Comparison of ENCODE assay signal across 1 cellular context in the genomic region with DNA sequence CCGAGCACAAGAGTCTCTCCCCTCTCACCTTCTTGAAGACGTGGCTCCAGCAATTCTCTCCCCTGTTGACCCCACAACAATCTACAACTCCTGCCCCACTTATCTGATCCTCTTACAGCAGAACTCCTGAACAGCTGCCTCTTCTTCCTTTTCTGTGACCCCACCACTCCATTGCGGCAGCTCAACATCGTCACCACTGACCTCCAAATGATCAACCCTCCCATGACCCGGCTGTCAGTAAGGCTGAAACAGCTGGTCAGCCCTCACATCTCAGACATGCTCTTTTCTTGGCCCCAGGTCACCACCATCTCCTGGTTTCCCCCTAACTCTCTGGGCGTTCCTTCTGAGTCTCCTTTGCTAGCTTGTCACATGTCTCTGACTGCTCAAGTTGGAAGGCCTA.
TF ChIP-seq lines count a peak whose summit lies in the region.

No MANE protein-coding gene starts in this region.

TF ChIP-seq in GM23338, 12 proteins besides CTCF, POLR2A, EP300 and RAD21:
- TF ChIP-seq, protein P1, sequence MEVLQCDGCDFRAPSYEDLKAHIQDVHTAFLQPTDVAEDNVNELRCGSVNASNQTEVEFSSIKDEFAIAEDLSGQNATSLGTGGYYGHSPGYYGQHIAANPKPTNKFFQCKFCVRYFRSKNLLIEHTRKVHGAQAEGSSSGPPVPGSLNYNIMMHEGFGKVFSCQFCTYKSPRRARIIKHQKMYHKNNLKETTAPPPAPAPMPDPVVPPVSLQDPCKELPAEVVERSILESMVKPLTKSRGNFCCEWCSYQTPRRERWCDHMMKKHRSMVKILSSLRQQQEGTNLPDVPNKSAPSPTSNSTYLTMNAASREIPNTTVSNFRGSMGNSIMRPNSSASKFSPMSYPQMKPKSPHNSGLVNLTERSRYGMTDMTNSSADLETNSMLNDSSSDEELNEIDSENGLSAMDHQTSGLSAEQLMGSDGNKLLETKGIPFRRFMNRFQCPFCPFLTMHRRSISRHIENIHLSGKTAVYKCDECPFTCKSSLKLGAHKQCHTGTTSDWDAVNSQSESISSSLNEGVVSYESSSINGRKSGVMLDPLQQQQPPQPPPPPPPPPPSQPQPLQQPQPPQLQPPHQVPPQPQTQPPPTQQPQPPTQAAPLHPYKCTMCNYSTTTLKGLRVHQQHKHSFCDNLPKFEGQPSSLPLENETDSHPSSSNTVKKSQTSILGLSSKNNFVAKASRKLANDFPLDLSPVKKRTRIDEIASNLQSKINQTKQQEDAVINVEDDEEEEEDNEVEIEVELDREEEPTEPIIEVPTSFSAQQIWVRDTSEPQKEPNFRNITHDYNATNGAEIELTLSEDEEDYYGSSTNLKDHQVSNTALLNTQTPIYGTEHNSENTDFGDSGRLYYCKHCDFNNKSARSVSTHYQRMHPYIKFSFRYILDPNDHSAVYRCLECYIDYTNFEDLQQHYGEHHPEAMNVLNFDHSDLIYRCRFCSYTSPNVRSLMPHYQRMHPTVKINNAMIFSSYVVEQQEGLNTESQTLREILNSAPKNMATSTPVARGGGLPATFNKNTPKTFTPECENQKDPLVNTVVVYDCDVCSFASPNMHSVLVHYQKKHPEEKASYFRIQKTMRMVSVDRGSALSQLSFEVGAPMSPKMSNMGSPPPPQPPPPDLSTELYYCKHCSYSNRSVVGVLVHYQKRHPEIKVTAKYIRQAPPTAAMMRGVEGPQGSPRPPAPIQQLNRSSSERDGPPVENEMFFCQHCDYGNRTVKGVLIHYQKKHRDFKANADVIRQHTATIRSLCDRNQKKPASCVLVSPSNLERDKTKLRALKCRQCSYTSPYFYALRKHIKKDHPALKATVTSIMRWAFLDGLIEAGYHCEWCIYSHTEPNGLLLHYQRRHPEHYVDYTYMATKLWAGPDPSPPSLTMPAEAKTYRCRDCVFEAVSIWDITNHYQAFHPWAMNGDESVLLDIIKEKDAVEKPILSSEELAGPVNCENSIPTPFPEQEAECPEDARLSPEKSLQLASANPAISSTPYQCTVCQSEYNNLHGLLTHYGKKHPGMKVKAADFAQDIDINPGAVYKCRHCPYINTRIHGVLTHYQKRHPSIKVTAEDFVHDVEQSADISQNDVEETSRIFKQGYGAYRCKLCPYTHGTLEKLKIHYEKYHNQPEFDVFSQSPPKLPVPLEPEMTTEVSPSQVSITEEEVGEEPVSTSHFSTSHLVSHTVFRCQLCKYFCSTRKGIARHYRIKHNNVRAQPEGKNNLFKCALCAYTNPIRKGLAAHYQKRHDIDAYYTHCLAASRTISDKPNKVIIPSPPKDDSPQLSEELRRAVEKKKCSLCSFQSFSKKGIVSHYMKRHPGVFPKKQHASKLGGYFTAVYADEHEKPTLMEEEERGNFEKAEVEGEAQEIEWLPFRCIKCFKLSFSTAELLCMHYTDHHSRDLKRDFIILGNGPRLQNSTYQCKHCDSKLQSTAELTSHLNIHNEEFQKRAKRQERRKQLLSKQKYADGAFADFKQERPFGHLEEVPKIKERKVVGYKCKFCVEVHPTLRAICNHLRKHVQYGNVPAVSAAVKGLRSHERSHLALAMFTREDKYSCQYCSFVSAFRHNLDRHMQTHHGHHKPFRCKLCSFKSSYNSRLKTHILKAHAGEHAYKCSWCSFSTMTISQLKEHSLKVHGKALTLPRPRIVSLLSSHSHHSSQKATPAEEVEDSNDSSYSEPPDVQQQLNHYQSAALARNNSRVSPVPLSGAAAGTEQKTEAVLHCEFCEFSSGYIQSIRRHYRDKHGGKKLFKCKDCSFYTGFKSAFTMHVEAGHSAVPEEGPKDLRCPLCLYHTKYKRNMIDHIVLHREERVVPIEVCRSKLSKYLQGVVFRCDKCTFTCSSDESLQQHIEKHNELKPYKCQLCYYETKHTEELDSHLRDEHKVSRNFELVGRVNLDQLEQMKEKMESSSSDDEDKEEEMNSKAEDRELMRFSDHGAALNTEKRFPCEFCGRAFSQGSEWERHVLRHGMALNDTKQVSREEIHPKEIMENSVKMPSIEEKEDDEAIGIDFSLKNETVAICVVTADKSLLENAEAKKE (CRISPR knock-in tag; IDR thresholded peaks at IDR 0.05) = no peak
- TF ChIP-seq POLR2AphosphoS5 (IDR thresholded peaks at IDR 0.05; ENCODE audit: low read depth) (no peak), JUNB (IDR thresholded peaks at IDR 0.05; ENCODE audit: unreplicated experiment) (no peak), EZH2phosphoT487 (IDR thresholded peaks at IDR 0.05; ENCODE audit: unreplicated experiment) (no peak), NANOG (IDR thresholded peaks at IDR 0.05; ENCODE audit: borderline replicate concordance) (no peak), ZNF331 (CRISPR knock-in tag; IDR thresholded peaks at IDR 0.05; ENCODE audit: low read depth) (no peak), CREB1 (CRISPR knock-in tag; IDR thresholded peaks at IDR 0.05; ENCODE audit: low read depth) (no peak), ZNF114 (CRISPR knock-in tag; IDR thresholded peaks at IDR 0.05) (no peak), STAT1 (IDR thresholded peaks at IDR 0.05; ENCODE audit: unreplicated experiment) (no peak), EZH2 (IDR thresholded peaks at IDR 0.05; ENCODE audit: low read depth, unreplicated experiment) (no peak)
- TF ChIP-seq, protein P2, sequence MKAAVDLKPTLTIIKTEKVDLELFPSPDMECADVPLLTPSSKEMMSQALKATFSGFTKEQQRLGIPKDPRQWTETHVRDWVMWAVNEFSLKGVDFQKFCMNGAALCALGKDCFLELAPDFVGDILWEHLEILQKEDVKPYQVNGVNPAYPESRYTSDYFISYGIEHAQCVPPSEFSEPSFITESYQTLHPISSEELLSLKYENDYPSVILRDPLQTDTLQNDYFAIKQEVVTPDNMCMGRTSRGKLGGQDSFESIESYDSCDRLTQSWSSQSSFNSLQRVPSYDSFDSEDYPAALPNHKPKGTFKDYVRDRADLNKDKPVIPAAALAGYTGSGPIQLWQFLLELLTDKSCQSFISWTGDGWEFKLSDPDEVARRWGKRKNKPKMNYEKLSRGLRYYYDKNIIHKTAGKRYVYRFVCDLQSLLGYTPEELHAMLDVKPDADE (IDR thresholded peaks at IDR 0.05) = no peak
- TF ChIP-seq, protein P3, sequence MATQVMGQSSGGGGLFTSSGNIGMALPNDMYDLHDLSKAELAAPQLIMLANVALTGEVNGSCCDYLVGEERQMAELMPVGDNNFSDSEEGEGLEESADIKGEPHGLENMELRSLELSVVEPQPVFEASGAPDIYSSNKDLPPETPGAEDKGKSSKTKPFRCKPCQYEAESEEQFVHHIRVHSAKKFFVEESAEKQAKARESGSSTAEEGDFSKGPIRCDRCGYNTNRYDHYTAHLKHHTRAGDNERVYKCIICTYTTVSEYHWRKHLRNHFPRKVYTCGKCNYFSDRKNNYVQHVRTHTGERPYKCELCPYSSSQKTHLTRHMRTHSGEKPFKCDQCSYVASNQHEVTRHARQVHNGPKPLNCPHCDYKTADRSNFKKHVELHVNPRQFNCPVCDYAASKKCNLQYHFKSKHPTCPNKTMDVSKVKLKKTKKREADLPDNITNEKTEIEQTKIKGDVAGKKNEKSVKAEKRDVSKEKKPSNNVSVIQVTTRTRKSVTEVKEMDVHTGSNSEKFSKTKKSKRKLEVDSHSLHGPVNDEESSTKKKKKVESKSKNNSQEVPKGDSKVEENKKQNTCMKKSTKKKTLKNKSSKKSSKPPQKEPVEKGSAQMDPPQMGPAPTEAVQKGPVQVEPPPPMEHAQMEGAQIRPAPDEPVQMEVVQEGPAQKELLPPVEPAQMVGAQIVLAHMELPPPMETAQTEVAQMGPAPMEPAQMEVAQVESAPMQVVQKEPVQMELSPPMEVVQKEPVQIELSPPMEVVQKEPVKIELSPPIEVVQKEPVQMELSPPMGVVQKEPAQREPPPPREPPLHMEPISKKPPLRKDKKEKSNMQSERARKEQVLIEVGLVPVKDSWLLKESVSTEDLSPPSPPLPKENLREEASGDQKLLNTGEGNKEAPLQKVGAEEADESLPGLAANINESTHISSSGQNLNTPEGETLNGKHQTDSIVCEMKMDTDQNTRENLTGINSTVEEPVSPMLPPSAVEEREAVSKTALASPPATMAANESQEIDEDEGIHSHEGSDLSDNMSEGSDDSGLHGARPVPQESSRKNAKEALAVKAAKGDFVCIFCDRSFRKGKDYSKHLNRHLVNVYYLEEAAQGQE (IDR thresholded peaks at IDR 0.05; ENCODE audit: unreplicated experiment) = no peak
